ENCODE assay signal across 13 cellular contexts in genomic region chr17:72387487-72387886, GRCh38.
A peak's percentile ranks its signal among the peaks of the same experiment; 100 is the strongest.
DNase-seq lines count a peak whose midpoint lies in the region; ATAC-seq and TF ChIP-seq lines count a peak whose summit lies in the region.
"Had no signal": no experiment of that assay in that cellular context is flagged by ENCODE, and none has a peak within 500 bp of the region (broad histone marks: within the 10 kb centered on the region; RNA-seq: fewer than 3 reads in every experiment).

No MANE protein-coding gene starts in this region.

- no peak for TF ChIP-seq CTCF in cardiac fibroblast (IDR thresholded peaks at IDR 0.05; ENCODE audit: low read depth, low read length)
- no peak for TF ChIP-seq CTCF in nephron (IDR thresholded peaks at IDR 0.05; ENCODE audit: unreplicated experiment in 3 of 3)

- H3K9me3 Mint-ChIP-seq in nephron: peaks cover 4% of the 10 kb centered on the region

- H3K9ac ChIP-seq in BLaER1 treated with 17β-estradiol and CSF1 and Interleukin-3, amounts not matched to agents 10 nM and 100 nM: peak overlapping the region in 5 of 11 experiments; percentile 14 to 56 (median 21); a peak in 4 of 22 replicates

- H3K4me2 ChIP-seq in BLaER1 treated with 17β-estradiol and CSF1 and Interleukin-3, amounts not matched to agents 10 nM and 100 nM: peak overlapping the region; percentile 46 to 98 (median 96)

- H3K27me3 Mint-ChIP-seq in nephron (ENCODE audit: low read depth): peaks cover 28% of the 10 kb centered on the region

- no peak overlapping the region for H3K4me3 ChIP-seq in BLaER1 treated with 17β-estradiol and CSF1 and Interleukin-3, amounts not matched to agents 10 nM and 100 nM
- no peak overlapping the region for H3K4me3 ChIP-seq in cardiac fibroblast (replicated peaks in 1 of 2; ENCODE audit: low read depth in 2 of 2, low read length in 2 of 2)
- H3K4me3 ChIP-seq: adrenal gland, psoas muscle, uterus had no signal

- H3K36me3 ChIP-seq in BLaER1 treated with 17β-estradiol and CSF1 and Interleukin-3, amounts not matched to agents 10 nM and 100 nM: no peaks in the 10 kb centered on the region
- H3K36me3 ChIP-seq: adrenal gland, uterus had no signal

- H3K4me3 Mint-ChIP-seq in nephron: no peak overlapping the region

- H3K4me1 ChIP-seq in BLaER1 treated with 17β-estradiol and CSF1 and Interleukin-3, amounts not matched to agents 10 nM and 100 nM: peaks cover 41 to 68% (median 64%) of the 10 kb centered on the region in 10 experiments
- H3K4me1 ChIP-seq: adrenal gland, psoas muscle, uterus had no signal

- H3K27ac Mint-ChIP-seq in nephron: peak overlapping the region in 2 of 3 experiments; percentile 35 to 80

- peaks cover 39% of the 10 kb centered on the region for H3K4me1 Mint-ChIP-seq in nephron

- peaks cover 0 to 7% (median 0%) of the 10 kb centered on the region in 11 experiments; a peak in 1 of 22 replicates for H3K9me3 ChIP-seq in BLaER1 treated with 17β-estradiol and CSF1 and Interleukin-3, amounts not matched to agents 10 nM and 100 nM (replicated peaks in 1 of 11)
- H3K9me3 ChIP-seq: adrenal gland, psoas muscle, uterus had no signal

- H4K20me1 ChIP-seq in BLaER1 treated with 17β-estradiol and CSF1 and Interleukin-3, amounts not matched to agents 10 nM and 100 nM: no peaks in the 10 kb centered on the region; a peak in 2 of 22 replicates

- H3K27ac ChIP-seq in BLaER1 treated with 17β-estradiol and CSF1 and Interleukin-3, amounts not matched to agents 10 nM and 100 nM: peak overlapping the region in 7 of 11 experiments; percentile 16 to 88 (median 72); a peak in 12 of 22 replicates
- H3K27ac ChIP-seq: adrenal gland, psoas muscle, uterus had no signal

- H3K27me3 ChIP-seq in BLaER1 treated with 17β-estradiol and CSF1 and Interleukin-3, amounts not matched to agents 10 nM and 100 nM: peaks cover 0 to 6% (median 0%) of the 10 kb centered on the region in 11 experiments; a peak in 1 of 22 replicates
- H3K27me3 ChIP-seq: adrenal gland had no signal

- peak; percentile 93 for DNase-seq in M059J (ENCODE audit: low read depth)
- peak; percentile 87 for DNase-seq in cardiac fibroblast (ENCODE audit: low read depth in 2 of 2)
- no peak for DNase-seq in GDM1 (lab: John Stamatoyannopoulos, UW)
- DNase-seq in NCI-H748 (lab: John Stamatoyannopoulos, UW; ENCODE audit: unreplicated experiment): no peak
- no peak for DNase-seq in middle frontal gyrus (ENCODE audit: extremely low spot score, low spot score)
- DNase-seq: adrenal gland, left colon, NCI-H526 treated with DMSO at 0.1 percent for 48 hours, psoas muscle, uterus had no signal

- no peaks in the 10 kb centered on the region for H3K36me3 Mint-ChIP-seq in nephron (ENCODE audit: low read depth)

- ATAC-seq in GM21723 (IDR thresholded peaks at IDR 0.05; ENCODE audit: unreplicated experiment): no peak
- ATAC-seq: left colon, psoas muscle had no signal

Comparison
In these comparisons a context has a peak if more than half of its experiments do, and no peak if none do; other contexts are left out.
1. DNase-seq: peak in M059J (single experiment) and cardiac fibroblast (2 of 2); none in GDM1 (single experiment), NCI-H748 (single experiment) and middle frontal gyrus (single experiment).